In the genomic region with DNA sequence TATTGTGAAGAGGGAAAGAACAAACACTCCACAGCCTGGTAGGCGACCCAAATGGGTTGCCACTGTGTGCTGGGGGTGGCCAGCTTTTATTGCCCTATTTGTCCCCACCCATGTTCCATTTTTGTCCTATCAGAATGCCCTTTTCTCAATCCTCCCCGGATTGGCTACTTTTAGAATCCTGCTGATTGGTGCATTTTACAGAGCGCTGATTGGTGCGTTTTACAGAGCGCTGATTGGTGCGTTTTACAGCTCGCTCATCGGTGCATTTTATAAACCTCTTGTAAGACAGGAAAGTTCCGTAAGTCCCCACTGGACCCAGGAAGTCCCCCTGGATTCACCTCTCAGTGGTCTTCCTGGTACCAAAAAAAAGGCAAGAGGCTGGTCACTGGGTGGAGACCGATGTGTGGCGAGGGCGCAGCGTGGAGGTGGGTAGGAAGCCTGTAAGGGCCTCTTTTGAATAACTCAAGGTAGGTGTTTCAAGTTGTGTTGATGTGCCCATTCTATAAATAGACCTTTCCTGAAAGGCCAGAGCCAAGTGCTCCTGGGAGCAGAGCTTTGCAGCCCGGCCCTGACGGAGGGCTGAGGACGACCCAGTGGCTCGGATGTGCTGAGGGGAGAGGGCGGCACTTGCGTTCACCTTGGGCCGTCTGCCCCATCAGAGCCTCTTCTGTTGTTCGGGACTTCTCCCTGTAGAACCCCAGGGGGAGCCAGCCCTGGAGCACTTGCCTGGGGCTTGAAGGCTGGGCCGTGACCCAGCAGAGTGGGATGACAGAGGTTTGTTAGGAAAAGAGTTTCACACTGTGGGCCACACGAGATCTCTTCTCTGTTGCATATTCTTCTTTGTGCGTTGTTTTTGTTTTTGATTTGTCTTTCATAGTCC, we compare ENCODE assay signal across 33 cellular contexts. TPM values are rescaled to one million over a fixed set of nuclear protein-coding genes. Genes with fewer than 3 reads are reported as not detected.
"Had no signal": no experiment of that assay in that cellular context is flagged by ENCODE, and none has a peak within 500 bp of the region (broad histone marks: within the 10 kb centered on the region; RNA-seq: fewer than 3 reads in every experiment).

No MANE protein-coding gene starts in this region.

- H3K9me3 Mint-ChIP-seq: activated CD4-positive, alpha-beta memory T cell treated with anti-CD3 and anti-CD28 coated beads, Interleukin-2, amount 10 ng/mL, durations not matched to agents 7 days and 5 days; activated naive CD4-positive, alpha-beta T cell treated with anti-CD3 and anti-CD28 coated beads, Interleukin-2, amount 10 ng/mL, durations not matched to agents 7 days and 5 days; activated naive CD8-positive, alpha-beta T cell treated with anti-CD3 and anti-CD28 coated beads, Interleukin-2, amount 50 U/mL, for 24 hours; central memory CD8-positive, alpha-beta T cell had no signal

- H3K27me3 ChIP-seq: MG63 had no signal

- H3K9me3 ChIP-seq: MG63 had no signal

- H3K36me3 Mint-ChIP-seq: activated CD8-positive, alpha-beta memory T cell treated with anti-CD3 and anti-CD28 coated beads, Interleukin-2, amount 10 ng/mL, durations not matched to agents 7 days and 5 days; activated naive CD4-positive, alpha-beta T cell treated with anti-CD3 and anti-CD28 coated beads, Interleukin-2, amount 10 ng/mL, durations not matched to agents 7 days and 5 days; activated naive CD8-positive, alpha-beta T cell; brain had no signal

- H3K27ac Mint-ChIP-seq: activated CD4-positive, alpha-beta memory T cell treated with anti-CD3 and anti-CD28 coated beads, Interleukin-2, amount 10 ng/mL, durations not matched to agents 7 days and 5 days; activated CD8-positive, alpha-beta memory T cell treated with anti-CD3 and anti-CD28 coated beads, Interleukin-2, amount 10 ng/mL, durations not matched to agents 7 days and 5 days; activated naive CD4-positive, alpha-beta T cell treated with anti-CD3 and anti-CD28 coated beads, Interleukin-2, amount 10 ng/mL, durations not matched to agents 7 days and 5 days; activated naive CD8-positive, alpha-beta T cell; activated naive CD8-positive, alpha-beta T cell treated with anti-CD3 and anti-CD28 coated beads, Interleukin-2, amount 50 U/mL, for 24 hours; brain had no signal

- H3K4me3 Mint-ChIP-seq: activated CD4-positive, alpha-beta memory T cell treated with anti-CD3 and anti-CD28 coated beads, Interleukin-2, amount 10 ng/mL, durations not matched to agents 7 days and 5 days; activated CD8-positive, alpha-beta memory T cell treated with anti-CD3 and anti-CD28 coated beads, Interleukin-2, amount 10 ng/mL, durations not matched to agents 7 days and 5 days; activated naive CD4-positive, alpha-beta T cell treated with anti-CD3 and anti-CD28 coated beads, Interleukin-2, amount 10 ng/mL, durations not matched to agents 7 days and 5 days; activated naive CD8-positive, alpha-beta T cell; activated naive CD8-positive, alpha-beta T cell treated with anti-CD3 and anti-CD28 coated beads, Interleukin-2, amount 50 U/mL, for 24 hours; brain; central memory CD8-positive, alpha-beta T cell had no signal

- H3K4me1 Mint-ChIP-seq: activated CD4-positive, alpha-beta memory T cell treated with anti-CD3 and anti-CD28 coated beads, Interleukin-2, amount 10 ng/mL, durations not matched to agents 7 days and 5 days; activated CD8-positive, alpha-beta memory T cell treated with anti-CD3 and anti-CD28 coated beads, Interleukin-2, amount 10 ng/mL, durations not matched to agents 7 days and 5 days; activated naive CD4-positive, alpha-beta T cell treated with anti-CD3 and anti-CD28 coated beads, Interleukin-2, amount 10 ng/mL, durations not matched to agents 7 days and 5 days; activated naive CD8-positive, alpha-beta T cell treated with anti-CD3 and anti-CD28 coated beads, Interleukin-2, amount 50 U/mL, for 24 hours had no signal

- H3K27ac ChIP-seq: VCaP had no signal

- ATAC-seq: activated CD8-positive, alpha-beta memory T cell treated with anti-CD3 and anti-CD28 coated beads, Interleukin-2, amount 10 ng/mL, durations not matched to agents 7 days and 5 days; activated naive CD8-positive, alpha-beta T cell treated with anti-CD3 and anti-CD28 coated beads, Interleukin-2, amount 50 U/mL, for 24 hours; Panc1; SK-N-SH treated with all-trans-retinoic acid at 6 μM for 48 hours had no signal

- H3K4me3 ChIP-seq: MG63 had no signal

- H3K36me3 ChIP-seq: MG63 had no signal

- DNase-seq: activated CD4-positive, alpha-beta memory T cell treated with anti-CD3 and anti-CD28 coated beads, Interleukin-2, amount 10 ng/mL, durations not matched to agents 7 days and 5 days; activated CD4-positive, alpha-beta T cell treated with anti-CD3 and anti-CD28 coated beads for 1 hour; activated CD4-positive, alpha-beta T cell treated with anti-CD3 and anti-CD28 coated beads for 48 hours; activated CD4-positive, CD25-positive, alpha-beta regulatory T cell; activated CD8-positive, alpha-beta memory T cell treated with anti-CD3 and anti-CD28 coated beads for 24 hours; activated CD8-positive, alpha-beta memory T cell treated with anti-CD3 and anti-CD28 coated beads, Interleukin-2, amount 10 ng/mL, durations not matched to agents 7 days and 5 days; activated CD8-positive, alpha-beta memory T cell treated with anti-CD3 and anti-CD28 coated beads, Interleukin-2, amount 50 U/mL, for 48 hours; activated effector memory CD4-positive, alpha-beta T cell treated with Interleukin-2 at 50 U/mL for 16 hours; activated naive CD4-positive, alpha-beta T cell treated with anti-CD3 and anti-CD28 coated beads, Interleukin-2, amount 10 ng/mL, durations not matched to agents 7 days and 5 days; activated naive CD8-positive, alpha-beta T cell treated with anti-CD3 and anti-CD28 coated beads, Interleukin-2, amount 50 U/mL, for 24 hours; activated T-cell treated with anti-CD3 and anti-CD28 coated beads, Interleukin-2, amount 50 U/mL, for 48 hours; anterior cingulate cortex; Kasumi-1; MG63; NCI-H1048; NCI-H1105 treated with DMSO at 0.1 percent for 48 hours; NCI-H1436; NCI-H1694; NCI-H1930; NCI-H2081 treated with DMSO at 0.1 percent for 48 hours; NCI-H345; NCI-H524 treated with DMSO at 0.1 percent for 48 hours; SIG-M5; SW 1271; T-helper 1 cell; T-helper 2 cell; T-helper 9 cell had no signal

RNA-seq across cellular contexts. Expression of a gene that starts 7.2 kb away (rescaled TPM):
- total RNA-seq: activated CD4-positive, alpha-beta memory T cell treated with anti-CD3 and anti-CD28 coated beads, Interleukin-2, amount 10 ng/mL, durations not matched to agents 7 days and 5 days had no signal
